Comparison of ENCODE assay signal across 1 cellular context in genomic region chr10:118914626-118915025, GRCh38.
TF ChIP-seq lines count a peak whose summit lies in the region.

No MANE protein-coding gene starts in this region.

TF ChIP-seq in SK-N-SH treated with all-trans-retinoic acid at 6 μM for 48 hours, 23 proteins besides CTCF, POLR2A, EP300 and RAD21 (continued from another document):
- no peak for TF ChIP-seq PATZ1 (CRISPR knock-in tag; IDR thresholded peaks at IDR 0.05; ENCODE audit: borderline replicate concordance)
- TF ChIP-seq RARB (CRISPR knock-in tag; IDR thresholded peaks at IDR 0.05), result no peak
